In the genomic region with DNA sequence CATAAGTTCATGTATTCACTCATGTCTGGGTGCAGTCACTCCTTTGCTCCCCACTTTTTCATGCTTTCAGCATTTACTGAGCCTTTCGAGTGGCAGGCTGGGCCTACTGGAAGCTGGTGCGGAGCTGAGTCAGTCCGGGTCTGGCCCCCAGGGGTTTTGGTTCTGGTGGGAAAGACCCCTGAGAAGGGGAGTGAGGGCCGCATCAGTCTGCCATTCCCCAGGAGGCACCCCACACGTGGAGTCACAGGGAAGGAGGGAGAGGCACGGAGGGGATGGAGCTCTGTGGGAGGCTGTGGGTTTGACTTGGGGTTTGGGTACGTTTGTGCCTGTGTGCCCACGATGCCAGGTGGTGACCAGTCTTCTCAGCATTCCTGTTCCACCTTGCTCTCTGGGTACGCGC, we compare ENCODE assay signal across 1 cellular context.
TF ChIP-seq lines count a peak whose summit lies in the region.

No MANE protein-coding gene starts in this region.

TF ChIP-seq in WTC11, 78 proteins besides CTCF, POLR2A, EP300 and RAD21 (continued from another document):
- TF ChIP-seq PRRX2 (CRISPR knock-in tag; IDR thresholded peaks at IDR 0.05) = no peak
- TF ChIP-seq MLX (CRISPR knock-in tag; IDR thresholded peaks at IDR 0.05) = no peak
- TF ChIP-seq, protein P1, sequence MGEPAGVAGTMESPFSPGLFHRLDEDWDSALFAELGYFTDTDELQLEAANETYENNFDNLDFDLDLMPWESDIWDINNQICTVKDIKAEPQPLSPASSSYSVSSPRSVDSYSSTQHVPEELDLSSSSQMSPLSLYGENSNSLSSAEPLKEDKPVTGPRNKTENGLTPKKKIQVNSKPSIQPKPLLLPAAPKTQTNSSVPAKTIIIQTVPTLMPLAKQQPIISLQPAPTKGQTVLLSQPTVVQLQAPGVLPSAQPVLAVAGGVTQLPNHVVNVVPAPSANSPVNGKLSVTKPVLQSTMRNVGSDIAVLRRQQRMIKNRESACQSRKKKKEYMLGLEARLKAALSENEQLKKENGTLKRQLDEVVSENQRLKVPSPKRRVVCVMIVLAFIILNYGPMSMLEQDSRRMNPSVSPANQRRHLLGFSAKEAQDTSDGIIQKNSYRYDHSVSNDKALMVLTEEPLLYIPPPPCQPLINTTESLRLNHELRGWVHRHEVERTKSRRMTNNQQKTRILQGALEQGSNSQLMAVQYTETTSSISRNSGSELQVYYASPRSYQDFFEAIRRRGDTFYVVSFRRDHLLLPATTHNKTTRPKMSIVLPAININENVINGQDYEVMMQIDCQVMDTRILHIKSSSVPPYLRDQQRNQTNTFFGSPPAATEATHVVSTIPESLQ (CRISPR knock-in tag; IDR thresholded peaks at IDR 0.05) = no peak
- no peak for TF ChIP-seq TCF7 (CRISPR knock-in tag; IDR thresholded peaks at IDR 0.05; ENCODE audit: low read depth)
- TF ChIP-seq NR2C2 (CRISPR knock-in tag; IDR thresholded peaks at IDR 0.05) = no peak
- no peak for TF ChIP-seq SMAD4 (CRISPR knock-in tag; IDR thresholded peaks at IDR 0.05)
- TF ChIP-seq ZNF232 (CRISPR knock-in tag; IDR thresholded peaks at IDR 0.05) = no peak
- no peak for TF ChIP-seq ZNF219 (CRISPR knock-in tag; IDR thresholded peaks at IDR 0.05; ENCODE audit: borderline replicate concordance)
